In genomic region chr9:126860077-126860756, GRCh38 we compare ENCODE assay signal across 8 cellular contexts. TPM values are rescaled to one million over a fixed set of nuclear protein-coding genes. Genes with fewer than 3 reads are reported as not detected.
DNase-seq lines count a peak whose midpoint lies in the region; ATAC-seq, FAIRE-seq and TF ChIP-seq lines count a peak whose summit lies in the region.

A gene with protein sequence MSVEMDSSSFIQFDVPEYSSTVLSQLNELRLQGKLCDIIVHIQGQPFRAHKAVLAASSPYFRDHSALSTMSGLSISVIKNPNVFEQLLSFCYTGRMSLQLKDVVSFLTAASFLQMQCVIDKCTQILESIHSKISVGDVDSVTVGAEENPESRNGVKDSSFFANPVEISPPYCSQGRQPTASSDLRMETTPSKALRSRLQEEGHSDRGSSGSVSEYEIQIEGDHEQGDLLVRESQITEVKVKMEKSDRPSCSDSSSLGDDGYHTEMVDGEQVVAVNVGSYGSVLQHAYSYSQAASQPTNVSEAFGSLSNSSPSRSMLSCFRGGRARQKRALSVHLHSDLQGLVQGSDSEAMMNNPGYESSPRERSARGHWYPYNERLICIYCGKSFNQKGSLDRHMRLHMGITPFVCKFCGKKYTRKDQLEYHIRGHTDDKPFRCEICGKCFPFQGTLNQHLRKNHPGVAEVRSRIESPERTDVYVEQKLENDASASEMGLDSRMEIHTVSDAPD (plus strand): TSS chr9:126860639. CDS start chr9:126879400, 18,761 bp downstream.

- ATAC-seq in GM19395 (IDR thresholded peaks at IDR 0.05; ENCODE audit: unreplicated experiment) (peak; percentile 76), HG03565 (IDR thresholded peaks at IDR 0.05; ENCODE audit: unreplicated experiment) (peak; percentile 56), foreskin keratinocyte (peak; percentile 62)

- TF ChIP-seq CTCF in foreskin keratinocyte (conservative IDR thresholded peaks at IDR 0.05) (peak; percentile 93), neutrophil (IDR thresholded peaks at IDR 0.05) (peak; percentile 98)

- H3K9me3 ChIP-seq in neutrophil: no peaks in the 10 kb centered on the region

- no peak for FAIRE-seq in RCC 7860 (lab: Jason Lieb, UNC)

- peaks cover 16% of the 10 kb centered on the region for H3K36me3 ChIP-seq in neutrophil

- peak within 1 kb of the TSS; percentile 68 to 96 for H3K4me3 ChIP-seq in neutrophil (ENCODE audit: low read depth in 1 of 2, low read length in 1 of 2)

- DNase-seq in COLO668 (lab: John Stamatoyannopoulos, UW; ENCODE audit: unreplicated experiment): peak; percentile 76
- peak; percentile 25 for DNase-seq in RCC 7860 (ENCODE audit: low spot score)
- DNase-seq in activated effector memory CD4-positive, alpha-beta T cell treated with Interleukin-2 at 50 U/mL for 16 hours: peak; percentile 71
- no peak for DNase-seq in foreskin keratinocyte
- DNase-seq in superior temporal gyrus (ENCODE audit: extremely low spot score): peak; percentile 67

- H3K27me3 ChIP-seq in foreskin keratinocyte: peaks cover 4% of the 10 kb centered on the region
- no peaks in the 10 kb centered on the region for H3K27me3 ChIP-seq in neutrophil

- peak within 1 kb of the TSS; percentile 90 for H3K27ac ChIP-seq in foreskin keratinocyte
- peak within 1 kb of the TSS; percentile 91 for H3K27ac ChIP-seq in neutrophil

- H3K4me1 ChIP-seq in foreskin keratinocyte: peaks cover 4% of the 10 kb centered on the region
- H3K4me1 ChIP-seq in neutrophil (ENCODE audit: control insufficient read depth in 1 of 2, insufficient read depth in 1 of 2, low read depth in 1 of 2, low read length in 1 of 2): peaks cover 23 to 40% of the 10 kb centered on the region in 2 experiments

RNA-seq across cellular contexts. Expression of the gene that starts here (rescaled TPM):
- 3.9 and 4.3 TPM in 2 replicates for total RNA-seq in foreskin keratinocyte
- polyA plus RNA-seq in foreskin keratinocyte: 0.86 and 1.2 TPM in 2 replicates

Comparison
In these comparisons a context has a peak if more than half of its experiments do, and no peak if none do; other contexts are left out.
1. DNase-seq: peak in COLO668 (single experiment), RCC 7860 (single experiment), activated effector memory CD4-positive, alpha-beta T cell treated with Interleukin-2 at 50 U/mL for 16 hours (single experiment) and superior temporal gyrus (single experiment); none in foreskin keratinocyte (0 of 2).
2. Peak in every context shown above with its lines, with median percentiles within 50 percentile points of each other: ATAC-seq.